Comparison of ENCODE assay signal across 32 cellular contexts in genomic region chr7:105614341-105614840, GRCh38. TPM values are rescaled to one million over a fixed set of nuclear protein-coding genes. Genes with fewer than 3 reads are reported as not detected.
"Had no signal": no experiment of that assay in that cellular context is flagged by ENCODE, and none has a peak within 500 bp of the region (broad histone marks: within the 10 kb centered on the region; RNA-seq: fewer than 3 reads in every experiment).

No MANE protein-coding gene starts in this region.

- H3K36me3 ChIP-seq: colonic mucosa, ovary had no signal

- H3K9me3 ChIP-seq: adrenal gland, body of pancreas, colonic mucosa, gastroesophageal sphincter, lower lobe of right lung, ovary, vagina had no signal

- H3K27me3 ChIP-seq: adrenal gland, body of pancreas, colonic mucosa, gastroesophageal sphincter, ovary, vagina had no signal

- H3K4me3 ChIP-seq: adrenal gland, body of pancreas, colonic mucosa, gastroesophageal sphincter, lower lobe of right lung, ovary, vagina had no signal

- DNase-seq: activated CD8-positive, alpha-beta T cell treated with anti-CD3 and anti-CD28 coated beads, Interleukin-2, amount 10 ng/mL, durations not matched to agents 7 days and 5 days; activated naive CD4-positive, alpha-beta T cell; activated T-cell treated with anti-CD3 and anti-CD28 coated beads for 4 hours; activated T-cell treated with anti-CD3 and anti-CD28 coated beads, Interleukin-2, amount 50 U/mL, for 72 hours; adrenal gland; aorta; body of pancreas; cerebellar nuclear complex; colonic mucosa; effector CD8-positive, alpha-beta T cell; erythroblast; head of caudate nucleus; hypothalamus; kidney glomerular epithelial cell; lower lobe of right lung; mesenchymal stem cell; natural killer cell; ovary; retina; small intestine; stimulated activated CD4-positive, alpha-beta T cell treated with anti-CD3 and anti-CD28 coated beads, Interleukin-4, amount 100 ng/mL, for 24 hours; stimulated activated naive CD8-positive, alpha-beta T cell treated with anti-CD3 and anti-CD28 coated beads, Interleukin-15, amount 100 ng/mL, for 72 hours; substantia nigra; T-helper 17 cell; T1000 had no signal

- FAIRE-seq: small intestine had no signal

- H3K4me1 ChIP-seq: adrenal gland, body of pancreas, colonic mucosa, gastroesophageal sphincter, lower lobe of right lung, vagina had no signal

- H3K27ac ChIP-seq: adrenal gland, body of pancreas, colonic mucosa, gastroesophageal sphincter, lower lobe of right lung, ovary, vagina had no signal

- ATAC-seq: activated CD8-positive, alpha-beta T cell treated with anti-CD3 and anti-CD28 coated beads, Interleukin-2, amount 10 ng/mL, durations not matched to agents 7 days and 5 days; activated naive CD4-positive, alpha-beta T cell treated with anti-CD3 and anti-CD28 coated beads, Interleukin-2, amount 50 U/mL, for 72 hours; activated T-cell treated with anti-CD3 and anti-CD28 coated beads, Interleukin-2, amount 50 U/mL, for 72 hours; body of pancreas; gastroesophageal sphincter; left lobe of liver; natural killer cell; sciatic nerve; stimulated activated effector memory CD8-positive, alpha-beta T cell treated with anti-CD3 and anti-CD28 coated beads, Interleukin-12 subunit alpha, Interleukin-12 subunit beta, amount 100 ng/mL, for 72 hours; T-helper 17 cell had no signal

RNA-seq across cellular contexts. Expression of gene EFCAB10, which starts 33.1 kb away (rescaled TPM):
- total RNA-seq: activated CD8-positive, alpha-beta T cell treated with anti-CD3 and anti-CD28 coated beads, Interleukin-2, amount 10 ng/mL, durations not matched to agents 7 days and 5 days; activated naive CD4-positive, alpha-beta T cell treated with anti-CD3 and anti-CD28 coated beads, Interleukin-2, amount 50 U/mL, for 72 hours; activated T-cell treated with anti-CD3 and anti-CD28 coated beads, Interleukin-2, amount 50 U/mL, for 72 hours; adrenal gland; aorta; body of pancreas; colonic mucosa; dermis microvascular lymphatic vessel endothelial cell; left lobe of liver; sciatic nerve; vagina had no signal
- polyA plus RNA-seq: aorta, small intestine had no signal
